In genomic region chr5:36507332-36507952, GRCh38 we compare ENCODE assay signal across 8 cellular contexts.
DNase-seq lines count a peak whose midpoint lies in the region; ATAC-seq and TF ChIP-seq lines count a peak whose summit lies in the region.

No MANE protein-coding gene starts in this region.

- peak; percentile 79 for ATAC-seq in GM21529 (IDR thresholded peaks at IDR 0.05; ENCODE audit: unreplicated experiment)
- peak; percentile 72 to 73 for ATAC-seq in left cardiac atrium

- H3K36me3 Mint-ChIP-seq in CD14-positive monocyte: no peaks in the 10 kb centered on the region

- H3K27me3 Mint-ChIP-seq in CD14-positive monocyte (ENCODE audit: low read depth in 3 of 3): peaks cover 0 to 5% (median 2%) of the 10 kb centered on the region in 3 donors

- H3K27ac Mint-ChIP-seq in CD14-positive monocyte: no peak overlapping the region

- H3K4me3 Mint-ChIP-seq in CD14-positive monocyte: no peak overlapping the region

- H3K4me3 ChIP-seq in retinal pigment epithelial cell (ENCODE audit: low read length): no peak overlapping the region

- TF ChIP-seq CTCF in CD14-positive monocyte (IDR thresholded peaks at IDR 0.05) (peak; percentile 87), retinal pigment epithelial cell (conservative IDR thresholded peaks at IDR 0.05; ENCODE audit: low read depth, low read length) (peak; percentile 89)

- H3K4me1 Mint-ChIP-seq in CD14-positive monocyte: peaks cover 2% of the 10 kb centered on the region

- DNase-seq in CD14-positive monocyte (ENCODE audit: low spot score) (peak; percentile 62), NCI-H1105 (lab: John Stamatoyannopoulos, UW) (peak; percentile 65), SW 1271 (lab: John Stamatoyannopoulos, UW) (peak; percentile 12 to 66), left cardiac atrium (peak; percentile 83), retinal pigment epithelial cell (ENCODE audit: low read depth) (no peak), mesenteric fat pad (ENCODE audit: low spot score) (no peak)
- peak; percentile 44 for DNase-seq in activated naive CD8-positive, alpha-beta T cell treated with anti-CD3 and anti-CD28 coated beads, Interleukin-2, amount 50 U/mL, for 16 hours (ENCODE audit: low read depth, low spot score)

- H3K9me3 Mint-ChIP-seq in CD14-positive monocyte: peaks cover 0 to 8% (median 5%) of the 10 kb centered on the region in 7 donors

- intact Hi-C loops in CD14-positive monocyte (cut with micrococcal nuclease) (loop anchor here (5.0 to 10.0 kb wide), 2 partner anchors 185 to 243 kb away; no protein-coding TSS in a partner anchor), left cardiac atrium (cut with DNase I) (loop anchor here (5.0 to 10.0 kb wide), 4 partner anchors 90 to 187 kb away; no protein-coding TSS in a partner anchor)

Comparison
In these comparisons a context has a peak if more than half of its experiments do, and no peak if none do; other contexts are left out.
1. DNase-seq: peak in CD14-positive monocyte (single experiment), NCI-H1105 (single experiment), SW 1271 (2 of 2), activated naive CD8-positive, alpha-beta T cell treated with anti-CD3 and anti-CD28 coated beads, Interleukin-2, amount 50 U/mL, for 16 hours (single experiment) and left cardiac atrium (single experiment); none in retinal pigment epithelial cell (single experiment) and mesenteric fat pad (single experiment).